In genomic region chr7:7565746-7566650, GRCh38 we compare ENCODE assay signal across 8 cellular contexts. TPM values are rescaled to one million over a fixed set of nuclear protein-coding genes. Genes with fewer than 3 reads are reported as not detected.
DNase-seq lines count a peak whose midpoint lies in the region; ATAC-seq, FAIRE-seq and TF ChIP-seq lines count a peak whose summit lies in the region.

No MANE protein-coding gene starts in this region.

- no peaks in the 10 kb centered on the region for H3K79me1 ChIP-seq in H1 (ENCODE audit: low read depth, low read length)

- no peak overlapping the region for H2BK20ac ChIP-seq in H1 (ENCODE audit: low read length)

- H3K23ac ChIP-seq in H1 (ENCODE audit: insufficient read length) = no peak overlapping the region

- CTCF ChIA-PET in H1 (lab: Charles Lee; ENCODE audit: partially characterized antibody) = no interaction called here

- peaks cover 12% of the 10 kb centered on the region for H4K20me1 ChIP-seq in Loucy (ENCODE audit: insufficient read depth, low read length, poor library complexity, severe bottlenecking)
- H4K20me1 ChIP-seq in H1 (replicated peaks in 1 of 2; ENCODE audit: control insufficient read depth in 1 of 2, insufficient read depth in 2 of 2, low read length in 2 of 2) = peaks cover 0 to 2% of the 10 kb centered on the region in 2 experiments
- no peaks in the 10 kb centered on the region for H4K20me1 ChIP-seq in neural progenitor cell (ENCODE audit: low read depth)

- H3K4me1 ChIP-seq in Loucy (ENCODE audit: insufficient read depth, low read length, poor library complexity, severe bottlenecking) (peaks cover 46% of the 10 kb centered on the region), H1 (replicated peaks in 1 of 4; ENCODE audit: control insufficient read depth in 3 of 4, insufficient read depth in 4 of 4, low read length in 3 of 4) (peaks cover 5 to 11% (median 6%) of the 10 kb centered on the region in 4 experiments; a peak in 6 of 7 replicates), neural progenitor cell (peaks cover 10% of the 10 kb centered on the region)

- peaks cover 22% of the 10 kb centered on the region for H3K9me3 Mint-ChIP-seq in neural progenitor cell

- peaks cover 39% of the 10 kb centered on the region for H3K79me2 ChIP-seq in Loucy (ENCODE audit: insufficient read depth, low read length)
- H3K79me2 ChIP-seq in H1 (ENCODE audit: control insufficient read depth in 1 of 2, insufficient read depth in 2 of 2, low read length in 2 of 2) = peaks cover 16 to 38% of the 10 kb centered on the region in 2 experiments
- H3K79me2 ChIP-seq in neural progenitor cell (ENCODE audit: low read depth) = peaks cover 39% of the 10 kb centered on the region

- peaks cover 24% of the 10 kb centered on the region for H3K36me3 Mint-ChIP-seq in neural progenitor cell

- H3K18ac ChIP-seq in H1 (ENCODE audit: extremely low read depth, low read length) = peak overlapping the region; percentile 15

- no peaks in the 10 kb centered on the region for H3K27me3 Mint-ChIP-seq in neural progenitor cell (ENCODE audit: insufficient read depth, low read depth)

- no peak overlapping the region for H2BK120ac ChIP-seq in H1 (replicated peaks; ENCODE audit: low read depth, low read length)

- TF ChIP-seq RAD21 in H1 (IDR thresholded peaks at IDR 0.05 in 1 of 2, conservative IDR thresholded peaks at IDR 0.05 in 1 of 2; ENCODE audit: low read depth in 2 of 2, low read length in 2 of 2) = no peak

- H2AFZ ChIP-seq in Loucy (ENCODE audit: low read length) (peak overlapping the region; percentile 64), H1 (ENCODE audit: low read length) (peak overlapping the region; percentile 96), neural progenitor cell (replicated peaks) (peak overlapping the region; percentile 86)

- no peak overlapping the region for H2BK15ac ChIP-seq in H1 (ENCODE audit: low read length)

- H3K9ac ChIP-seq in Loucy (ENCODE audit: low read depth, low read length, poor library complexity, severe bottlenecking) = peak overlapping the region; percentile 92
- H3K9ac ChIP-seq in H1 (replicated peaks in 1 of 4; ENCODE audit: extremely low read depth in 1 of 4, low read depth in 3 of 4, low read length in 3 of 4) = peak overlapping the region in 3 of 4 experiments; percentile 12 to 88 (median 29); a peak in 3 of 7 replicates
- no peak overlapping the region for H3K9ac ChIP-seq in neural progenitor cell

- no peak overlapping the region for H3K14ac ChIP-seq in H1 (ENCODE audit: insufficient read length)

- TF ChIP-seq CTCF in Loucy (conservative IDR thresholded peaks at IDR 0.05; ENCODE audit: low read length) (no peak), H1 (IDR thresholded peaks at IDR 0.05; ENCODE audit: control extremely low read depth in 1 of 3, insufficient read depth in 1 of 3, low read depth in 1 of 3, low read length in 3 of 3) (no peak), neural progenitor cell (IDR thresholded peaks at IDR 0.05) (no peak)

- H3K4me3 ChIP-seq in H7 (ENCODE audit: insufficient read depth, low read depth, low read length) (no peak overlapping the region), Loucy (ENCODE audit: low read length, poor library complexity, severe bottlenecking) (peak overlapping the region; percentile 99), H1 (ENCODE audit: extremely low read depth in 1 of 4, insufficient read depth in 2 of 4, low read depth in 3 of 4, low read length in 4 of 4) (peak overlapping the region; percentile 75 to 98 (median 84)), neural progenitor cell (peak overlapping the region; percentile 56)

- H3K27me3 ChIP-seq in H7 (ENCODE audit: control insufficient read depth, insufficient read depth, low read length) (no peaks in the 10 kb centered on the region), Loucy (ENCODE audit: insufficient read depth, low read length, poor library complexity, severe bottlenecking) (no peaks in the 10 kb centered on the region), H1 (replicated peaks in 1 of 4; ENCODE audit: control insufficient read depth in 3 of 4, extremely low read depth in 1 of 4, insufficient read depth in 3 of 4, low read length in 3 of 4) (no peaks in the 10 kb centered on the region), neural progenitor cell (no peaks in the 10 kb centered on the region)

- H3K4me3 Mint-ChIP-seq in neural progenitor cell = no peak overlapping the region

- DNase-seq in H7 (peak; percentile 28), H1 (ENCODE audit: low read depth in 1 of 2, low spot score in 2 of 2) (peak in 1 of 2 experiments; percentile 58), neural progenitor cell (ENCODE audit: low spot score) (no peak), NCI-H2107 treated with DMSO at 0.1 percent for 48 hours (lab: John Stamatoyannopoulos, UW; ENCODE audit: unreplicated experiment) (no peak), putamen (ENCODE audit: low spot score) (no peak), T1000 (lab: John Stamatoyannopoulos, UW) (no peak)

- H3K56ac ChIP-seq in H1 (replicated peaks; ENCODE audit: insufficient read length, low read depth, low read length) = no peak overlapping the region

- ATAC-seq in GM18499 (IDR thresholded peaks at IDR 0.05; ENCODE audit: insufficient read depth, unreplicated experiment) = peak; percentile 8

- POLR2A ChIA-PET in H1 (lab: Charles Lee; ENCODE audit: partially characterized antibody) = interaction anchor here (0.6 to 3.1 kb wide), 4 partner anchors 12 to 725 kb away, joined by 3 to 12 read pairs (median 3); no protein-coding TSS in a partner anchor

- H4K5ac ChIP-seq in H1 (ENCODE audit: insufficient read length, low read depth, low read length) = peak overlapping the region; percentile 68

- no peak overlapping the region for H4K91ac ChIP-seq in H1 (replicated peaks; ENCODE audit: insufficient read length, low read length)

- H4K8ac ChIP-seq in H1 (ENCODE audit: extremely low read depth, insufficient read depth, low read length) = no peak overlapping the region

- no peak for FAIRE-seq in H1 (lab: Jason Lieb, UNC)

- peaks cover 19% of the 10 kb centered on the region for H3K4me1 Mint-ChIP-seq in neural progenitor cell

- H3K36me3 ChIP-seq in H7 (replicated peaks; ENCODE audit: control insufficient read depth, insufficient read depth, low read length) = no peaks in the 10 kb centered on the region
- H3K36me3 ChIP-seq in Loucy (ENCODE audit: insufficient read depth, low read length) = no peaks in the 10 kb centered on the region
- peaks cover 0 to 11% (median 2%) of the 10 kb centered on the region in 4 experiments; a peak in 2 of 8 replicates for H3K36me3 ChIP-seq in H1 (ENCODE audit: control insufficient read depth in 2 of 4, insufficient read depth in 4 of 4, low read length in 3 of 4)
- H3K36me3 ChIP-seq in neural progenitor cell = no peaks in the 10 kb centered on the region

- H3K9me2 ChIP-seq in Loucy (replicated peaks; ENCODE audit: low read depth, low read length) = no peaks in the 10 kb centered on the region

- H2AK5ac ChIP-seq in H1 (ENCODE audit: low read depth, low read length) = no peak overlapping the region

- H3K27ac Mint-ChIP-seq in neural progenitor cell = no peak overlapping the region

- no peak for TF ChIP-seq EP300 in H1 (IDR thresholded peaks at IDR 0.05; ENCODE audit: borderline replicate concordance in 1 of 2, low read depth in 2 of 2, low read length in 2 of 2)

- H3K4ac ChIP-seq in H1 (replicated peaks; ENCODE audit: insufficient read length, low read depth, low read length) = no peak overlapping the region

- TF ChIP-seq POLR2A in H1 (IDR thresholded peaks at IDR 0.05; ENCODE audit: control extremely low read depth in 1 of 2, low read depth in 2 of 2, low read length in 2 of 2) = no peak

- no peaks in the 10 kb centered on the region; the same call in 1 of the 2 replicates for H3F3A ChIP-seq in Loucy (ENCODE audit: low read depth)
- peaks cover 7% of the 10 kb centered on the region for H3F3A ChIP-seq in neural progenitor cell (ENCODE audit: low read depth)

- H3K27ac ChIP-seq in H1 (ENCODE audit: low read depth, low read length) (0 out of 2 replicates have a peak overlapping the region, but pooled peaks have one; percentile 47), neural progenitor cell (no peak overlapping the region)

- H3K23me2 ChIP-seq in H1 (ENCODE audit: low read depth, low read length) = peaks cover 2% of the 10 kb centered on the region; the same call in 1 of the 2 replicates

- H3K9me3 ChIP-seq in Loucy (ENCODE audit: insufficient read depth, low read depth, low read length) = no peaks in the 10 kb centered on the region
- H3K9me3 ChIP-seq in H1 (ENCODE audit: insufficient read depth in 2 of 2, low read depth in 1 of 2, low read length in 1 of 2) = peaks cover 3 to 7% of the 10 kb centered on the region in 2 experiments
- no peaks in the 10 kb centered on the region for H3K9me3 ChIP-seq in neural progenitor cell (ENCODE audit: low read depth)

- H2BK12ac ChIP-seq in H1 (ENCODE audit: low read depth, low read length) = 0 out of 2 replicates have a peak overlapping the region, but pooled peaks have one; percentile 71

- 83% methylated on average over 26 of the region's 26 CpGs; no CpG with 5 or more reads in 1 of the 2 experiments for WGBS in H1 (ENCODE audit: extremely low coverage in 1 of 2, insufficient coverage in 1 of 2, insufficient read length in 1 of 2, insufficient replicate concordance in 2 of 2, low coverage in 1 of 2, low lambda C conversion rate in 2 of 2, missing lambda C conversion rate in 1 of 2), 2 experiments

- no peak overlapping the region for H2BK5ac ChIP-seq in H1 (ENCODE audit: low read depth, low read length)

- H3K4me2 ChIP-seq in Loucy (ENCODE audit: low read depth, low read length, poor library complexity, severe bottlenecking) = peak overlapping the region; percentile 71
- H3K4me2 ChIP-seq in H1 (ENCODE audit: insufficient read depth in 1 of 2, low read depth in 2 of 2, low read length in 2 of 2) = peak overlapping the region; percentile 63 to 89
- H3K4me2 ChIP-seq in neural progenitor cell = peak overlapping the region; percentile 86

RNA-seq across cellular contexts. Expression of gene MIOS, which starts 0.7 kb away (rescaled TPM):
- 51.4 and 53.9 TPM in 2 replicates for total RNA-seq in H7 (2014; rRNA removed; shearing (Covaris generic))
- 46.5 and 50.7 TPM in 2 replicates for total RNA-seq in H1 (2021; fragmentation: NEBNext Ultra II Directional; extraction: Animal tissue kit (Norgen Biotek cat#: 25700))
- polyA plus RNA-seq in H1 (2011; rRNA removed) = 13.7 and 15.5 TPM in 2 replicates
- polyA plus RNA-seq in H1 (2011; cell fraction: cytosol; rRNA removed) = 25.8 TPM
- polyA plus RNA-seq in H1 (2011; cell fraction: nucleus; rRNA removed) = 16.0 TPM
- polyA plus RNA-seq in H1 (2012, experiment 1 of 2) = 21.0 to 35.5 TPM (median 26.7 TPM) in 4 replicates
- 2.3 TPM for polyA plus RNA-seq in H1 (2012, experiment 2 of 2)
- polyA plus RNA-seq in H1 (2013, experiment 1 of 2) = 17.2 TPM
- 18.8 TPM for polyA plus RNA-seq in H1 (2013, experiment 2 of 2)
- 66.8 and 79.0 TPM in 2 replicates for polyA minus RNA-seq in H1 (2011; rRNA and poly(A)+ RNA removed)
- polyA minus RNA-seq in H1 (2011; cell fraction: cytosol; rRNA and poly(A)+ RNA removed) = 26.4 TPM
- 98.3 TPM for polyA minus RNA-seq in H1 (2011; cell fraction: nucleus; rRNA and poly(A)+ RNA removed)
- 62.0 and 62.2 TPM in 2 replicates for total RNA-seq in neural progenitor cell (ENCODE audit: low replicate concordance)

RNA-seq across cellular contexts. Expression of gene COL28A1, which starts 30.3 kb away (rescaled TPM):
- 0.17 and 0.22 TPM in 2 replicates for total RNA-seq in H7 (2014; rRNA removed; shearing (Covaris generic))
- total RNA-seq in H1 (2021; fragmentation: NEBNext Ultra II Directional; extraction: Animal tissue kit (Norgen Biotek cat#: 25700)) = 0.22 and 0.44 TPM in 2 replicates
- 0.24 and 0.38 TPM in 2 replicates for polyA plus RNA-seq in H1 (2011; rRNA removed)
- 0.39 TPM for polyA plus RNA-seq in H1 (2011; cell fraction: cytosol; rRNA removed)
- 0.80 TPM for polyA plus RNA-seq in H1 (2011; cell fraction: nucleus; rRNA removed)
- 0.07 to 0.47 TPM (median 0.34 TPM) in 4 replicates for polyA plus RNA-seq in H1 (2012, experiment 1 of 2)
- polyA plus RNA-seq in H1 (2012, experiment 2 of 2) = 0.29 TPM
- polyA plus RNA-seq in H1 (2013, experiment 1 of 2) = 0.22 TPM
- polyA plus RNA-seq in H1 (2013, experiment 2 of 2) = 0.46 TPM
- polyA minus RNA-seq in H1 (2011; rRNA and poly(A)+ RNA removed) = 0.20 and 0.32 TPM in 2 replicates
- polyA minus RNA-seq in H1 (2011; cell fraction: cytosol; rRNA and poly(A)+ RNA removed) = not detected
- 2.3 TPM for polyA minus RNA-seq in H1 (2011; cell fraction: nucleus; rRNA and poly(A)+ RNA removed)
- total RNA-seq in neural progenitor cell (ENCODE audit: low replicate concordance) = 0.43 and 0.60 TPM in 2 replicates
